Comparison of ENCODE assay signal across 10 cellular contexts in genomic region chr2:239002960-239003932, GRCh38.
DNase-seq lines count a peak whose midpoint lies in the region; ATAC-seq, FAIRE-seq and TF ChIP-seq lines count a peak whose summit lies in the region.
"Had no signal": no experiment of that assay in that cellular context is flagged by ENCODE, and none has a peak within 500 bp of the region (broad histone marks: within the 10 kb centered on the region; RNA-seq: fewer than 3 reads in every experiment).

No MANE protein-coding gene starts in this region.

- peak overlapping the region; percentile 10 to 67 for H3K27ac ChIP-seq in coronary artery

- no peaks in the 10 kb centered on the region for H3K36me3 Mint-ChIP-seq in progenitor cell of endocrine pancreas (ENCODE audit: insufficient read depth)

- WGBS in lower leg skin, 2 donors = 21 to 25% methylated on average over 25 to 27 of the region's 27 CpGs

- H3K9me3 Mint-ChIP-seq in progenitor cell of endocrine pancreas (ENCODE audit: low read depth) = peaks cover 6% of the 10 kb centered on the region

- TF ChIP-seq POLR2A in lower leg skin (IDR thresholded peaks at IDR 0.05) (no peak), GM12891 (IDR thresholded peaks at IDR 0.05; ENCODE audit: low read depth, low read length) (no peak)

- TF ChIP-seq CTCF in coronary artery (IDR thresholded peaks at IDR 0.05) (no peak), lower leg skin (IDR thresholded peaks at IDR 0.05) (no peak), progenitor cell of endocrine pancreas (IDR thresholded peaks at IDR 0.05; ENCODE audit: unreplicated experiment) (no peak)

- DNase-seq in NOMO-1 (lab: John Stamatoyannopoulos, UW; ENCODE audit: unreplicated experiment in 2 of 2) (peak; percentile 34 to 40), NOMO-1 treated with dmso at 0.1 percent for 144 hours (lab: John Stamatoyannopoulos, UW; ENCODE audit: unreplicated experiment) (no peak), coronary artery (ENCODE audit: low spot score) (no peak), lower leg skin (ENCODE audit: low spot score in 2 of 2) (peak; percentile 37 to 86), GM12891 (ENCODE audit: insufficient read length, low spot score) (no peak), progenitor cell of endocrine pancreas (ENCODE audit: low spot score, unreplicated experiment) (no peak), T-helper 1 cell (no peak)
- DNase-seq: activated naive CD4-positive, alpha-beta T cell treated with anti-CD3 and anti-CD28 coated beads, Interleukin-2, amount 50 U/mL, for 16 hours; AML-193 had no signal

- peaks cover 32% of the 10 kb centered on the region for H3K27me3 Mint-ChIP-seq in progenitor cell of endocrine pancreas

- intact Hi-C loops in lower leg skin (cut with DNase I; ENCODE audit: low total_unique reads) = no loop called here

- no peak overlapping the region for H3K4me3 Mint-ChIP-seq in progenitor cell of endocrine pancreas (ENCODE audit: low read depth)

- no peaks in the 10 kb centered on the region for H3K4me1 Mint-ChIP-seq in progenitor cell of endocrine pancreas (ENCODE audit: low read depth)

- no peak overlapping the region for H3K27ac Mint-ChIP-seq in progenitor cell of endocrine pancreas

- H3K4me3 ChIP-seq in coronary artery (peak overlapping the region; percentile 47), lower leg skin (ENCODE audit: low read depth, poor library complexity, severe bottlenecking) (no peak overlapping the region)

- no peak for ATAC-seq in HG02642 (IDR thresholded peaks at IDR 0.05; ENCODE audit: poor library complexity, unreplicated experiment)

- no peak for FAIRE-seq in GM12891 (lab: Jason Lieb, UNC)

TF ChIP-seq in GM12891, 5 proteins besides CTCF, POLR2A, EP300 and RAD21:
- TF ChIP-seq TAF1 (IDR thresholded peaks at IDR 0.05; ENCODE audit: low read depth, low read length) (no peak), POU2F2 (IDR thresholded peaks at IDR 0.05; ENCODE audit: low read depth, low read length) (no peak), PAX5 (IDR thresholded peaks at IDR 0.05; ENCODE audit: insufficient read depth, low read length, severe bottlenecking) (no peak), POLR2AphosphoS5 (IDR thresholded peaks at IDR 0.05; ENCODE audit: low read depth, low read length) (no peak), SPI1 (IDR thresholded peaks at IDR 0.05; ENCODE audit: low read depth, low read length) (no peak)

Comparison
In these comparisons a context has a peak if more than half of its experiments do, and no peak if none do; other contexts are left out.
1. DNase-seq: peak in NOMO-1 (2 of 2) and lower leg skin (2 of 2); none in NOMO-1 treated with dmso at 0.1 percent for 144 hours (single experiment), coronary artery (single experiment), GM12891 (single experiment), progenitor cell of endocrine pancreas (single experiment) and T-helper 1 cell (0 of 5).